Comparison of ENCODE assay signal across 29 cellular contexts in the genomic region with DNA sequence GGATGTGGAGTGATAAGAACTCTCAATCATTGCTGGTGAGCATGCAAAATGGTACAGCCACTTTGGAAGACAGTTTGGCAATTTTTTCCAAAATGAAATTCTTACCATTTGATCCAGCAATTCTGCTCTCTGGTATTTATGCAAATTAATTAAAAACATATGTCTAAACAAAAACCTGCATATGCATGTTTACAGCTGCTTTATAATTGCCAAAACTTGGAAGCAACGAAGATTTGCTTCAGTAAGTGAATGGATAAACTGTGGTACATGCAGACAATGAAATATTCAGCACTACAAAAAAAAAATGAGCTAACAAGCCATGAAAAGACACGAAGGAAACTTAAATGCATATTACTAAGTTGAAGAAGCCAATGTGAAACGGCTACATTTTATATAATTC. TPM values are rescaled to one million over a fixed set of nuclear protein-coding genes. Genes with fewer than 3 reads are reported as not detected.
DNase-seq lines count a peak whose midpoint lies in the region; FAIRE-seq and TF ChIP-seq lines count a peak whose summit lies in the region.
"Had no signal": no experiment of that assay in that cellular context is flagged by ENCODE, and none has a peak within 500 bp of the region (broad histone marks: within the 10 kb centered on the region; RNA-seq: fewer than 3 reads in every experiment).

No MANE protein-coding gene starts in this region.

- no peaks in the 10 kb centered on the region for H3K9me3 ChIP-seq in colonic mucosa
- H3K9me3 ChIP-seq: BE2C, BLaER1 had no signal

- intact Hi-C loops in colonic mucosa (cut with DNase I), result no loop called here

- H3K4me3 ChIP-seq in colonic mucosa, result no peak overlapping the region
- H3K4me3 ChIP-seq: BLaER1, GM12878 had no signal

- DNase-seq in AG09319 (ENCODE audit: extremely low read depth, low read depth) (peak; percentile 57), fibroblast of gingiva (ENCODE audit: low read depth) (peak; percentile 81), colonic mucosa (no peak), 8988T (no peak), NCI-H510A (lab: John Stamatoyannopoulos, UW) (no peak)
- DNase-seq: ACHN; BE2C; C1 segment of cervical spinal cord; CD4-positive, alpha-beta memory T cell; CD4-positive, CD25-positive, alpha-beta regulatory T cell; CD8-positive, alpha-beta memory T cell; COR-L47; DMS 273 treated with DMSO at 0.1 percent for 48 hours; DMS153; DMS53; DMS79; DND-41; EL; GDM1 had no signal

- TF ChIP-seq CTCF in AG09319 (IDR thresholded peaks at IDR 0.05; ENCODE audit: low read depth, low read length), result no peak
- TF ChIP-seq CTCF in colonic mucosa (IDR thresholded peaks at IDR 0.05), result no peak

- H3K4me1 ChIP-seq in colonic mucosa, result no peaks in the 10 kb centered on the region
- H3K4me1 ChIP-seq: BE2C had no signal

- no peak overlapping the region for H3K27ac ChIP-seq in colonic mucosa
- H3K27ac ChIP-seq: 22Rv1, BLaER1 had no signal

- H3K9ac ChIP-seq in colonic mucosa (ENCODE audit: low read depth in 2 of 2, low read length in 2 of 2), result no peak overlapping the region
- H3K9ac ChIP-seq: BLaER1 had no signal

- H3K36me3 ChIP-seq in colonic mucosa, result no peaks in the 10 kb centered on the region
- H3K36me3 ChIP-seq: BE2C, BLaER1 had no signal

- H3K27me3 ChIP-seq in colonic mucosa, result no peaks in the 10 kb centered on the region
- H3K27me3 ChIP-seq: BE2C, BLaER1 had no signal

- FAIRE-seq in endometrium (lab: Jason Lieb, UNC), result peak; percentile 18
- FAIRE-seq: A204.1, GM12878, GM12892, GM18507 had no signal

RNA-seq across cellular contexts. Expression of gene SMLR1, which starts 55.5 kb away (rescaled TPM):
- total RNA-seq in colonic mucosa, result not detected
- total RNA-seq: A673; CD4-positive, alpha-beta memory T cell; CD4-positive, CD25-positive, alpha-beta regulatory T cell; CD8-positive, alpha-beta memory T cell; Daoy; G401 had no signal

Comparison
In these comparisons a context has a peak if more than half of its experiments do, and no peak if none do; other contexts are left out.
1. DNase-seq: peak in AG09319 (single experiment) and fibroblast of gingiva (single experiment); none in colonic mucosa (single experiment), 8988T (single experiment) and NCI-H510A (single experiment).